In genomic region chr12:75683995-75684586, GRCh38 we compare ENCODE assay signal across 1 cellular context.
A peak's percentile ranks its signal among the peaks of the same experiment; 100 is the strongest.
TF ChIP-seq lines count a peak whose summit lies in the region.
"Not testable (repeated sequence)": the region's sequence is repeated elsewhere in the genome, so short reads cannot be mapped to it uniquely, and the experiment has no call there.

No MANE protein-coding gene starts in this region.

TF ChIP-seq in K562, 482 proteins besides CTCF, POLR2A, EP300 and RAD21 (continued from another document and continues in another):
- TF ChIP-seq ZNF668 (CRISPR knock-in tag; IDR thresholded peaks at IDR 0.05) (0 out of 2 replicates have a peak, but pooled peaks have one; percentile 58), PTRF (tag; IDR thresholded peaks at IDR 0.05) (peak; percentile 83), ZNF239 (CRISPR knock-in tag; IDR thresholded peaks at IDR 0.05) (peak; percentile 73), ATF1 (tag; IDR thresholded peaks at IDR 0.05) (peak; percentile 35; the same call in 1 of the 2 replicates), THRB (CRISPR knock-in tag; conservative IDR thresholded peaks at IDR 0.05) (0 out of 2 replicates have a peak, but pooled peaks have one; percentile 3), MAFG (tag; conservative IDR thresholded peaks at IDR 0.05) (0 out of 2 replicates have a peak, but pooled peaks have one; percentile 26), ZNF311 (CRISPR knock-in tag; IDR thresholded peaks at IDR 0.05) (peak; percentile 95), REST (CRISPR knock-in tag; IDR thresholded peaks at IDR 0.05; ENCODE audit: low read depth) (peak; percentile 65; the same call in 1 of the 2 replicates), TSHZ1 (CRISPR knock-in tag; IDR thresholded peaks at IDR 0.05) (0 out of 2 replicates have a peak, but pooled peaks have one; percentile 59), MYC (CRISPR knock-in tag; IDR thresholded peaks at IDR 0.05; ENCODE audit: borderline replicate concordance, low read depth) (peak; percentile 78), HINFP (tag; conservative IDR thresholded peaks at IDR 0.05; ENCODE audit: low read depth) (peak; percentile 72), MEF2D (tag; conservative IDR thresholded peaks at IDR 0.05; ENCODE audit: low read depth) (peak; percentile 90), NR2F6 (CRISPR knock-in tag; IDR thresholded peaks at IDR 0.05) (peak; percentile 20; the same call in 1 of the 2 replicates), NFXL1 (CRISPR knock-in tag; IDR thresholded peaks at IDR 0.05) (peak; percentile 82; the same call in 1 of the 2 replicates), ZNF584 (CRISPR knock-in tag; IDR thresholded peaks at IDR 0.05; ENCODE audit: low read depth) (peak; percentile 95), CXXC5 (CRISPR knock-in tag; IDR thresholded peaks at IDR 0.05) (peak; percentile 71), ZNF134 (CRISPR knock-in tag; conservative IDR thresholded peaks at IDR 0.05) (peak; percentile 65; the same call in 1 of the 2 replicates), DDX20 (tag; IDR thresholded peaks at IDR 0.05; ENCODE audit: low read depth) (0 out of 2 replicates have a peak, but pooled peaks have one; percentile 67), BACH1 (tag; IDR thresholded peaks at IDR 0.05) (peak; percentile 91), PBX2 (tag; conservative IDR thresholded peaks at IDR 0.05; ENCODE audit: low read depth) (peak; percentile 40; the same call in 1 of the 2 replicates), ELF4 (CRISPR knock-in tag; IDR thresholded peaks at IDR 0.05) (0 out of 2 replicates have a peak, but pooled peaks have one; percentile 78), CUX1 (CRISPR knock-in tag; IDR thresholded peaks at IDR 0.05) (peak; percentile 91), HBP1 (CRISPR knock-in tag; IDR thresholded peaks at IDR 0.05) (peak; percentile 73; the same call in 1 of the 2 replicates), ERF (CRISPR knock-in tag; IDR thresholded peaks at IDR 0.05) (peak; percentile 97), VEZF1 (CRISPR knock-in tag; IDR thresholded peaks at IDR 0.05) (peak; percentile 46; the same call in 1 of the 2 replicates), ZNF174 (CRISPR knock-in tag; IDR thresholded peaks at IDR 0.05) (0 out of 2 replicates have a peak, but pooled peaks have one; percentile 52), ZNF41 (CRISPR knock-in tag; conservative IDR thresholded peaks at IDR 0.05) (peak; percentile 88), ZFPM2 (CRISPR knock-in tag; IDR thresholded peaks at IDR 0.05) (peak; percentile 79; the same call in 1 of the 2 replicates), DMBX1 (CRISPR knock-in tag; IDR thresholded peaks at IDR 0.05; ENCODE audit: borderline replicate concordance) (peak; percentile 98), ZKSCAN8 (CRISPR knock-in tag; IDR thresholded peaks at IDR 0.05) (peak; percentile 89), ZNF644 (tag; IDR thresholded peaks at IDR 0.05; ENCODE audit: low read depth) (peak; percentile 92), ZNF175 (CRISPR knock-in tag; IDR thresholded peaks at IDR 0.05; ENCODE audit: low read depth) (peak; percentile 97)
- not testable (repeated sequence) for TF ChIP-seq ATF1 (CRISPR knock-in tag; IDR thresholded peaks at IDR 0.05); MYC (IDR thresholded peaks at IDR 0.05; ENCODE audit: low read depth, low read length); PBX2 (CRISPR knock-in tag; IDR thresholded peaks at IDR 0.05; ENCODE audit: low read depth)
